Comparison of ENCODE assay signal across 25 cellular contexts in the genomic region with DNA sequence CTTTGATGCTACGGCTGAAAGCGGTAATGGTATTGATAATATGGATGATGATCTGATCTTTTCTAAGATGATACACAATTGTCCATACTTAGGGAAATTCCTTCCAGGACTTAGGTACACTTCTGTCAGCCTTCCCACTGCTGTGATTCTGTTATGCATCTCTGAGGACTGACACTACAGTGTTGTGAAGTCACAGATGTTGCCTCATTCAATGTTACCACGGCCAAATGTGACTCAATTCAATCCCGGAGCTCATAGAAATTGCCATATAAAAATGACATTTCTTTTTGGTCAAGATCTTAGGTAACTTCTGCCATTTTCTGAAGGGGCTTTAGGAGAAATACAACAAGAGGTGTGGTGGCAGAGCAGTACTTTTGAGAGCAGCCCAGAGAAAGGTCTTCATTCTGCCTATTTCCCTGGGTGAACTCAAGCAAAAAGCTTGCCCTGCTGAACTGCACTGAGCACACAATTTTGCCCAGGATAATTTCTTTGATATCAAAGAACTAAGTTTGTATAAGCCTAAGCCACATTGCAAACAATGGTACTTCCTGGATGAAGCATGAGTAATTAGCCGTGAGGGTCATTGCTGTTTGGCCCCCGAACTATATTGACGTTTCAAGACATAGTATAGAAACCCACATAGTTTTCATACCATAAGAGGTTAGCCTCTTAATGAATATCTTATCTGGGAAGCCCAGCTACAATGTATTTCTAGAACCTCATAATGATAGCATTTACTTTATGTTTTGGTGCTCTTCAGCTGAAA.
A peak's percentile ranks its signal among the peaks of the same experiment; 100 is the strongest.
DNase-seq lines count a peak whose midpoint lies in the region; ATAC-seq, FAIRE-seq and TF ChIP-seq lines count a peak whose summit lies in the region.
"Had no signal": no experiment of that assay in that cellular context is flagged by ENCODE, and none has a peak within 500 bp of the region (broad histone marks: within the 10 kb centered on the region; RNA-seq: fewer than 3 reads in every experiment).

No MANE protein-coding gene starts in this region.

- intact Hi-C loops in esophagus muscularis mucosa (cut with DNase I): no loop called here

- in situ Hi-C loops in astrocyte of the spinal cord (cut with HindIII; ENCODE audit: low sequenced_read_pairs): no loop called here

- H3K4me3 Mint-ChIP-seq in HFFc6: peak overlapping the region; percentile 56
- H3K4me3 Mint-ChIP-seq: CD14-positive monocyte, endodermal cell, T-helper 17 cell had no signal

- TF ChIP-seq POLR2A in A549 (IDR thresholded peaks at IDR 0.05; ENCODE audit: low read length) (no peak), gastroesophageal sphincter (IDR thresholded peaks at IDR 0.05) (no peak), esophagus muscularis mucosa (IDR thresholded peaks at IDR 0.05; ENCODE audit: low read depth) (no peak)

- peak overlapping the region; percentile 90 for H3K27ac Mint-ChIP-seq in HFFc6
- H3K27ac Mint-ChIP-seq: CD14-positive monocyte, endodermal cell, T-helper 17 cell had no signal

- ATAC-seq in A549: no peak
- ATAC-seq in gastroesophageal sphincter: peak; percentile 55
- ATAC-seq: gastrocnemius medialis, left cardiac atrium, psoas muscle, T-helper 17 cell had no signal

- TF ChIP-seq EP300 in A549 (IDR thresholded peaks at IDR 0.05): no peak
- no peak for TF ChIP-seq EP300 in gastroesophageal sphincter (IDR thresholded peaks at IDR 0.05)
- TF ChIP-seq EP300 in esophagus muscularis mucosa (IDR thresholded peaks at IDR 0.05): no peak

- POLR2A ChIA-PET in A549 (lab: Yijun Ruan, JAX): no interaction called here

- H3K27me3 ChIP-seq in gastroesophageal sphincter (no peaks in the 10 kb centered on the region), esophagus muscularis mucosa (no peaks in the 10 kb centered on the region)
- H3K27me3 ChIP-seq: gastrocnemius medialis had no signal

- TF ChIP-seq RAD21 in A549 (conservative IDR thresholded peaks at IDR 0.05 in 1 of 2, IDR thresholded peaks at IDR 0.05 in 1 of 2): no peak

- no peaks in the 10 kb centered on the region for H3K9me3 Mint-ChIP-seq in HFFc6
- H3K9me3 Mint-ChIP-seq: endodermal cell had no signal

- H3K27ac ChIP-seq in A549: no peak overlapping the region
- no peak overlapping the region for H3K27ac ChIP-seq in gastroesophageal sphincter
- no peak overlapping the region for H3K27ac ChIP-seq in esophagus muscularis mucosa (replicated peaks in 1 of 4)
- H3K27ac ChIP-seq: gastrocnemius medialis, KMS-11, psoas muscle, VCaP had no signal

- DNase-seq in A549 (ENCODE audit: low read depth in 1 of 2, low spot score in 1 of 2) (no peak), HFFc6 (peak; percentile 41), astrocyte of the spinal cord (ENCODE audit: low read depth, low spot score) (peak; percentile 53), COLO668 (lab: John Stamatoyannopoulos, UW; ENCODE audit: unreplicated experiment) (no peak), hypothalamus (lab: John Stamatoyannopoulos, UW) (no peak), esophagus muscularis mucosa (ENCODE audit: extremely low spot score) (no peak), GM20000 (ENCODE audit: low spot score) (no peak)
- DNase-seq: activated CD4-positive, alpha-beta T cell treated with anti-CD3 and anti-CD28 coated beads, Interleukin-2, amount 50 U/mL, for 4 hours; activated T-cell treated with anti-CD3 and anti-CD28 coated beads for 4 hours; aorta; DMS153; endodermal cell; gastrocnemius medialis; left cardiac atrium; midbrain; NCI-H1105; psoas muscle; SHP77 treated with DMSO at 0.1 percent for 48 hours; stimulated activated CD8-positive, alpha-beta memory T cell treated with anti-CD3 and anti-CD28 coated beads, Interleukin-4, amount 100 ng/mL, for 48 hours; T-helper 17 cell had no signal

- H3K36me3 ChIP-seq in gastroesophageal sphincter: no peaks in the 10 kb centered on the region
- no peaks in the 10 kb centered on the region for H3K36me3 ChIP-seq in esophagus muscularis mucosa
- H3K36me3 ChIP-seq: gastrocnemius medialis had no signal

- H3K27me3 Mint-ChIP-seq in HFFc6 (ENCODE audit: insufficient read depth): no peaks in the 10 kb centered on the region; the same call in 1 of the 2 replicates
- H3K27me3 Mint-ChIP-seq: T-helper 17 cell had no signal

- FAIRE-seq in A549 (lab: Jason Lieb, UNC): no peak
- FAIRE-seq: GM12892 had no signal

- H3K4me1 ChIP-seq in A549: no peaks in the 10 kb centered on the region
- peaks cover 0 to 29% (median 0%) of the 10 kb centered on the region in 3 donors for H3K4me1 ChIP-seq in gastroesophageal sphincter
- H3K4me1 ChIP-seq in esophagus muscularis mucosa: peaks cover 0 to 42% (median 28%) of the 10 kb centered on the region in 4 donors
- H3K4me1 ChIP-seq: gastrocnemius medialis, psoas muscle had no signal

- TF ChIP-seq CTCF in A549 (IDR thresholded peaks at IDR 0.05): no peak
- no peak for TF ChIP-seq CTCF in HFFc6 (IDR thresholded peaks at IDR 0.05)
- TF ChIP-seq CTCF in astrocyte of the spinal cord (IDR thresholded peaks at IDR 0.05; ENCODE audit: low read depth, low read length): no peak
- TF ChIP-seq CTCF in gastroesophageal sphincter (IDR thresholded peaks at IDR 0.05): no peak
- no peak for TF ChIP-seq CTCF in esophagus muscularis mucosa (IDR thresholded peaks at IDR 0.05)
- no peak for TF ChIP-seq CTCF in GM20000 (IDR thresholded peaks at IDR 0.05; ENCODE audit: extremely low read depth, missing control alignments)

- H3K36me3 Mint-ChIP-seq in HFFc6 (ENCODE audit: low read depth): peaks cover 4% of the 10 kb centered on the region; the same call in 1 of the 2 replicates
- H3K36me3 Mint-ChIP-seq: CD14-positive monocyte had no signal

- H3K4me3 ChIP-seq in A549 (no peak overlapping the region), astrocyte of the spinal cord (ENCODE audit: low read depth, low read length) (no peak overlapping the region), gastroesophageal sphincter (no peak overlapping the region), esophagus muscularis mucosa (no peak overlapping the region)
- H3K4me3 ChIP-seq: gastrocnemius medialis, psoas muscle had no signal

- H3K4me1 Mint-ChIP-seq in HFFc6 (ENCODE audit: low read depth): peaks cover 92% of the 10 kb centered on the region
- H3K4me1 Mint-ChIP-seq: CD14-positive monocyte, endodermal cell, T-helper 17 cell had no signal

- peak overlapping the region; percentile 16; the same call in 2 of the 3 replicates for H3K4me2 ChIP-seq in A549
- H3K4me2 ChIP-seq: KMS-11 had no signal

- H3K9me3 ChIP-seq in A549 (no peaks in the 10 kb centered on the region), gastroesophageal sphincter (no peaks in the 10 kb centered on the region), esophagus muscularis mucosa (no peaks in the 10 kb centered on the region)
- H3K9me3 ChIP-seq: gastrocnemius medialis, psoas muscle had no signal

- CTCF ChIA-PET in A549 (lab: Yijun Ruan, JAX): interaction anchor here (1.2 kb wide), 1 partner anchor 9 kb away, joined by 3 read pairs; no protein-coding TSS in a partner anchor

- 31% methylated on average over 7 of the region's 7 CpGs for WGBS in A549 (ENCODE audit: missing lambda C conversion rate)
- 78 to 87% methylated on average over 4 to 7 of the region's 7 CpGs for WGBS in gastroesophageal sphincter (ENCODE audit: low coverage in 1 of 2), 2 donors
- 73% methylated on average over 7 of the region's 7 CpGs for WGBS in esophagus muscularis mucosa

TF ChIP-seq in A549, 52 proteins besides CTCF, POLR2A, EP300 and RAD21:
- TF ChIP-seq NPAS2 (CRISPR knock-in tag; IDR thresholded peaks at IDR 0.05; ENCODE audit: borderline replicate concordance): no peak
- no peak for TF ChIP-seq ZC3H11A (IDR thresholded peaks at IDR 0.05)
- TF ChIP-seq JUN (IDR thresholded peaks at IDR 0.05): no peak
- no peak for TF ChIP-seq SREBF2 (IDR thresholded peaks at IDR 0.05)
- TF ChIP-seq BHLHE40 (IDR thresholded peaks at IDR 0.05; ENCODE audit: low read depth, low read length): no peak
- no peak for TF ChIP-seq CEBPB (IDR thresholded peaks at IDR 0.05)
- TF ChIP-seq ZFP36 (IDR thresholded peaks at IDR 0.05; ENCODE audit: borderline replicate concordance, partially characterized antibody): no peak
- no peak for TF ChIP-seq NFE2L2 (conservative IDR thresholded peaks at IDR 0.05; ENCODE audit: low read length)
- TF ChIP-seq, protein P1, sequence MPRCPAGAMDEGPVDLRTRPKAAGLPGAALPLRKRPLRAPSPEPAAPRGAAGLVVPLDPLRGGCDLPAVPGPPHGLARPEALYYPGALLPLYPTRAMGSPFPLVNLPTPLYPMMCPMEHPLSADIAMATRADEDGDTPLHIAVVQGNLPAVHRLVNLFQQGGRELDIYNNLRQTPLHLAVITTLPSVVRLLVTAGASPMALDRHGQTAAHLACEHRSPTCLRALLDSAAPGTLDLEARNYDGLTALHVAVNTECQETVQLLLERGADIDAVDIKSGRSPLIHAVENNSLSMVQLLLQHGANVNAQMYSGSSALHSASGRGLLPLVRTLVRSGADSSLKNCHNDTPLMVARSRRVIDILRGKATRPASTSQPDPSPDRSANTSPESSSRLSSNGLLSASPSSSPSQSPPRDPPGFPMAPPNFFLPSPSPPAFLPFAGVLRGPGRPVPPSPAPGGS (IDR thresholded peaks at IDR 0.05): no peak
- TF ChIP-seq MYC (IDR thresholded peaks at IDR 0.05; ENCODE audit: borderline replicate concordance, low read length): no peak
- TF ChIP-seq SMC3 (IDR thresholded peaks at IDR 0.05): no peak
- no peak for TF ChIP-seq HES2 (IDR thresholded peaks at IDR 0.05)
TF ChIP-seq in A549: peak in this region for 0.

Comparison
In these comparisons a context has a peak if more than half of its experiments do, and no peak if none do; other contexts are left out.
1. DNase-seq: peak in HFFc6 (single experiment) and astrocyte of the spinal cord (single experiment); none in A549 (0 of 2), COLO668 (single experiment), hypothalamus (0 of 51), esophagus muscularis mucosa (single experiment) and GM20000 (single experiment).